In genomic region chr20:25623736-25624499, GRCh38 we compare ENCODE assay signal across 8 cellular contexts. TPM values are rescaled to one million over a fixed set of nuclear protein-coding genes. Genes with fewer than 3 reads are reported as not detected.
DNase-seq lines count a peak whose midpoint lies in the region; ATAC-seq, FAIRE-seq and TF ChIP-seq lines count a peak whose summit lies in the region.

A gene with protein sequence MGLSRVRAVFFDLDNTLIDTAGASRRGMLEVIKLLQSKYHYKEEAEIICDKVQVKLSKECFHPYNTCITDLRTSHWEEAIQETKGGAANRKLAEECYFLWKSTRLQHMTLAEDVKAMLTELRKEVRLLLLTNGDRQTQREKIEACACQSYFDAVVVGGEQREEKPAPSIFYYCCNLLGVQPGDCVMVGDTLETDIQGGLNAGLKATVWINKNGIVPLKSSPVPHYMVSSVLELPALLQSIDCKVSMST (minus strand): TSS chr20:25624014. CDS start chr20:25623948, 66 bp downstream.

- peak; percentile 79 for ATAC-seq in HG02973 (IDR thresholded peaks at IDR 0.05; ENCODE audit: unreplicated experiment)

- peak; percentile 86 for FAIRE-seq in GM18507 (lab: Jason Lieb, UNC)
- FAIRE-seq in astrocyte (lab: Jason Lieb, UNC) = no peak

- H3K27me3 ChIP-seq in astrocyte (ENCODE audit: insufficient read depth, low read length) (no peaks in the 10 kb centered on the region), hepatocyte (no peaks in the 10 kb centered on the region)

- peak within 1 kb of the TSS; percentile 93 for H3K4me2 ChIP-seq in astrocyte (ENCODE audit: low read length)
- peak within 1 kb of the TSS; percentile 86 for H3K4me2 ChIP-seq in hepatocyte

- peaks cover 5% of the 10 kb centered on the region for H3K9me3 Mint-ChIP-seq in astrocyte (ENCODE audit: unreplicated experiment)

- H3K27me3 Mint-ChIP-seq in astrocyte (ENCODE audit: low read depth, unreplicated experiment) = no peaks in the 10 kb centered on the region

- peaks cover 16% of the 10 kb centered on the region for H3K4me1 ChIP-seq in astrocyte (ENCODE audit: insufficient read depth, low read length)
- peaks cover 19% of the 10 kb centered on the region for H3K4me1 ChIP-seq in hepatocyte (ENCODE audit: insufficient read depth)

- H3K79me2 ChIP-seq in astrocyte (ENCODE audit: insufficient read depth, low read length) (peaks cover 44% of the 10 kb centered on the region), hepatocyte (peaks cover 49% of the 10 kb centered on the region)

- H3K9me2 ChIP-seq in hepatocyte (replicated peaks; ENCODE audit: insufficient read depth) = no peaks in the 10 kb centered on the region

- H3K27ac ChIP-seq in astrocyte (ENCODE audit: low read depth, low read length) = peak within 1 kb of the TSS; percentile 85
- peak within 1 kb of the TSS; percentile 99 for H3K27ac ChIP-seq in hepatocyte

- H3K4me3 Mint-ChIP-seq in astrocyte (ENCODE audit: unreplicated experiment) = peak within 1 kb of the TSS; percentile 94

- TF ChIP-seq CTCF in astrocyte (IDR thresholded peaks at IDR 0.05; ENCODE audit: insufficient read depth, low read depth, low read length) = no peak
- no peak for TF ChIP-seq CTCF in hepatocyte (IDR thresholded peaks at IDR 0.05; ENCODE audit: poor library complexity)

- H4K20me1 ChIP-seq in astrocyte (ENCODE audit: insufficient read depth, low read length) (peaks cover 21% of the 10 kb centered on the region), hepatocyte (ENCODE audit: insufficient read depth, poor library complexity, severe bottlenecking) (no peaks in the 10 kb centered on the region)

- WGBS in hepatocyte (ENCODE audit: low lambda C conversion rate, missing lambda C conversion rate) = 1% methylated on average over 72 of the region's 81 CpGs

- H3K9me3 ChIP-seq in astrocyte (ENCODE audit: insufficient read depth, low read depth, low read length) (no peaks in the 10 kb centered on the region), hepatocyte (ENCODE audit: low read depth) (no peaks in the 10 kb centered on the region)

- H2AFZ ChIP-seq in astrocyte (ENCODE audit: low read depth, low read length) (peak within 1 kb of the TSS; percentile 87), hepatocyte (peak within 1 kb of the TSS; percentile 93)

- peaks cover 7% of the 10 kb centered on the region for H3K4me1 Mint-ChIP-seq in astrocyte (ENCODE audit: low read depth, unreplicated experiment)

- peak within 1 kb of the TSS; percentile 91 for H3K27ac Mint-ChIP-seq in astrocyte (ENCODE audit: unreplicated experiment)

- DNase-seq in GM18507 (ENCODE audit: extremely low spot score, insufficient read length, low read depth) (peak; percentile 96), NCI-H1930 (lab: John Stamatoyannopoulos, UW) (peak; percentile 99), T-helper 22 cell (ENCODE audit: low read depth) (peak; percentile 70), astrocyte (ENCODE audit: low read depth) (peak; percentile 94), hepatocyte (ENCODE audit: low spot score) (peak; percentile 99), renal cortical epithelial cell (ENCODE audit: low read depth) (peak; percentile 94), AML-193 (lab: John Stamatoyannopoulos, UW) (no peak)

- H3K4me3 ChIP-seq in astrocyte (ENCODE audit: insufficient read depth, low read depth, low read length) = peak within 1 kb of the TSS; percentile 77
- H3K4me3 ChIP-seq in hepatocyte = peak within 1 kb of the TSS; percentile 84

- H3K36me3 ChIP-seq in astrocyte (ENCODE audit: insufficient read depth, low read length) = no peaks in the 10 kb centered on the region
- no peaks in the 10 kb centered on the region for H3K36me3 ChIP-seq in hepatocyte (replicated peaks; ENCODE audit: insufficient read depth, low read depth)

- peak within 1 kb of the TSS; percentile 89 for H3K9ac ChIP-seq in astrocyte (ENCODE audit: low read length)

- H3K36me3 Mint-ChIP-seq in astrocyte (ENCODE audit: low read depth, unreplicated experiment) = no peaks in the 10 kb centered on the region

RNA-seq across cellular contexts. Expression of the gene that starts here (rescaled TPM):
- total RNA-seq in astrocyte = 5.0 and 5.7 TPM in 2 replicates
- total RNA-seq in hepatocyte = 7.1 and 8.5 TPM in 2 replicates
- polyA plus RNA-seq in hepatocyte = 3.7 and 5.4 TPM in 2 replicates
- 8.2 and 8.9 TPM in 2 replicates for total RNA-seq in renal cortical epithelial cell

Comparison
In these comparisons a context has a peak if more than half of its experiments do, and no peak if none do; other contexts are left out.
1. DNase-seq: peak in GM18507 (single experiment), NCI-H1930 (2 of 2), T-helper 22 cell (single experiment), astrocyte (single experiment), hepatocyte (single experiment) and renal cortical epithelial cell (single experiment); none in AML-193 (0 of 2).